Comparison of ENCODE assay signal across 19 cellular contexts in genomic region chr3:175606650-175607318, GRCh38.
DNase-seq lines count a peak whose midpoint lies in the region; ATAC-seq and TF ChIP-seq lines count a peak whose summit lies in the region.
"Had no signal": no experiment of that assay in that cellular context is flagged by ENCODE, and none has a peak within 500 bp of the region (broad histone marks: within the 10 kb centered on the region; RNA-seq: fewer than 3 reads in every experiment).

No MANE protein-coding gene starts in this region.

- no peaks in the 10 kb centered on the region for H3K27me3 ChIP-seq in fibroblast of lung (ENCODE audit: control insufficient read depth, insufficient read depth, low read length)
- H3K27me3 ChIP-seq: esophagus squamous epithelium, heart left ventricle, SJSA1 had no signal

- no peaks in the 10 kb centered on the region for H3K9me3 ChIP-seq in fibroblast of lung (ENCODE audit: control insufficient read depth, insufficient read depth, low read depth, low read length)
- H3K9me3 ChIP-seq: esophagus squamous epithelium, SJSA1 had no signal

- TF ChIP-seq CTCF in fibroblast of lung (conservative IDR thresholded peaks at IDR 0.05 in 1 of 2, IDR thresholded peaks at IDR 0.05 in 1 of 2; ENCODE audit: low read depth in 1 of 2, low read length in 2 of 2) = no peak

- no peak overlapping the region for H3K4me3 ChIP-seq in fibroblast of lung (replicated peaks in 1 of 4; ENCODE audit: control extremely low read depth in 1 of 4, insufficient read depth in 1 of 4, low read depth in 3 of 4, low read length in 4 of 4)
- H3K4me3 ChIP-seq: esophagus squamous epithelium, heart left ventricle, SJSA1 had no signal

- no peak overlapping the region for H3K4me2 ChIP-seq in fibroblast of lung (ENCODE audit: extremely low read depth, insufficient read depth, low read length)

- no peak for ATAC-seq in HG03457 (IDR thresholded peaks at IDR 0.05; ENCODE audit: unreplicated experiment)
- ATAC-seq: activated CD4-positive, CD25-positive, alpha-beta regulatory T cell treated with anti-CD3 and anti-CD28 coated beads, Interleukin-2, amount 50 U/mL, for 24 hours; heart left ventricle; natural killer cell treated with Interleukin-12 subunit alpha and Interleukin-12 subunit beta and Interleukin-15 and Interleukin-18, amount 100 ng/mL, for 72 hours had no signal

- DNase-seq in DMS 273 (lab: John Stamatoyannopoulos, UW; ENCODE audit: unreplicated experiment) (peak; percentile 55), HT-29 (ENCODE audit: low spot score) (peak; percentile 55), NCI-H2227 (lab: John Stamatoyannopoulos, UW; ENCODE audit: unreplicated experiment) (peak; percentile 21), fibroblast of lung (ENCODE audit: low read depth in 2 of 2) (peak; percentile 3 to 30), HCEC 1CT (no peak)
- no peak for DNase-seq in stimulated activated CD4-positive, alpha-beta T cell treated with anti-CD3 and anti-CD28 coated beads, Interleukin-4, amount 100 ng/mL, for 4 hours
- DNase-seq: esophagus squamous epithelium; H9; heart left ventricle; islet precursor cell; Kasumi-1; mesendoderm; NCI-H187; OCI-M1; stimulated activated naive CD4-positive, alpha-beta T cell treated with Interleukin-2 at 50 U/mL for 16 hours had no signal

- no peak overlapping the region for H3K27ac ChIP-seq in fibroblast of lung (ENCODE audit: insufficient read depth, low read length)
- H3K27ac ChIP-seq: esophagus squamous epithelium, heart left ventricle, SJSA1 had no signal

- no peaks in the 10 kb centered on the region for H3K4me1 ChIP-seq in fibroblast of lung (ENCODE audit: control insufficient read depth, extremely low read depth, insufficient read depth, low read length)
- H3K4me1 ChIP-seq: esophagus squamous epithelium, heart left ventricle, SJSA1 had no signal

- no peaks in the 10 kb centered on the region for H4K20me1 ChIP-seq in fibroblast of lung (ENCODE audit: control insufficient read depth, extremely low read depth, insufficient read depth, low read length)

- H3K9ac ChIP-seq in fibroblast of lung (ENCODE audit: insufficient read depth, low read length) = no peak overlapping the region

- H3K79me2 ChIP-seq in fibroblast of lung (ENCODE audit: control insufficient read depth, insufficient read depth, low read length) = no peaks in the 10 kb centered on the region

- no peaks in the 10 kb centered on the region for H3K36me3 ChIP-seq in fibroblast of lung (ENCODE audit: control insufficient read depth, insufficient read depth, low read length)
- H3K36me3 ChIP-seq: esophagus squamous epithelium, heart left ventricle, SJSA1 had no signal

- H2AFZ ChIP-seq in fibroblast of lung (ENCODE audit: low read length) = no peak overlapping the region

Comparison
In these comparisons a context has a peak if more than half of its experiments do, and no peak if none do; other contexts are left out.
1. DNase-seq: peak in DMS 273 (single experiment), HT-29 (single experiment), NCI-H2227 (single experiment) and fibroblast of lung (2 of 2); none in HCEC 1CT (single experiment) and stimulated activated CD4-positive, alpha-beta T cell treated with anti-CD3 and anti-CD28 coated beads, Interleukin-4, amount 100 ng/mL, for 4 hours (0 of 2).